22 cellular contexts compared by ENCODE assay signal in genomic region chr10:61138728-61139127, GRCh38.
"Had no signal": no experiment of that assay in that cellular context is flagged by ENCODE, and none has a peak within 500 bp of the region (broad histone marks: within the 10 kb centered on the region; RNA-seq: fewer than 3 reads in every experiment).

No MANE protein-coding gene starts in this region.

- H3K4me2 ChIP-seq: neural progenitor cell had no signal

- H3K9ac ChIP-seq: neural progenitor cell, parathyroid adenoma had no signal

- H3K27ac Mint-ChIP-seq: natural killer cell treated with Interleukin-12 subunit alpha and Interleukin-12 subunit beta and Interleukin-15 and Interleukin-18, amount 100 ng/mL, for 72 hours; neural progenitor cell had no signal

- H3K36me3 ChIP-seq: heart left ventricle, neural progenitor cell, prostate gland, right lobe of liver, spleen had no signal

- H3K79me2 ChIP-seq: parathyroid adenoma had no signal

- H3K27me3 ChIP-seq: heart left ventricle, neural progenitor cell, right lobe of liver, spleen had no signal

- ATAC-seq: left colon; left ventricle myocardium superior; mucosa of descending colon; natural killer cell treated with Interleukin-12 subunit alpha and Interleukin-12 subunit beta and Interleukin-15 and Interleukin-18, amount 100 ng/mL, for 72 hours had no signal

- H3K9me3 ChIP-seq: mucosa of descending colon, prostate gland, right lobe of liver had no signal

- DNase-seq: effector CD4-positive, alpha-beta T cell; endodermal cell; erythroblast; heart left ventricle; hippocampal formation; left colon; left ventricle myocardium superior; mucosa of descending colon; occipital lobe; right lobe of liver; spleen; stimulated activated CD4-positive, alpha-beta T cell treated with anti-CD3 and anti-CD28 coated beads, Interleukin-15, amount 100 ng/mL, for 24 hours; stimulated activated CD4-positive, alpha-beta T cell treated with anti-CD3 and anti-CD28 coated beads, Interleukin-1b, Interleukin-23, amount 100 ng/mL, for 48 hours; stimulated activated CD4-positive, alpha-beta T cell treated with anti-CD3 and anti-CD28 coated beads, Interleukin-4, amount 100 ng/mL, for 4 hours; stimulated activated naive CD4-positive, alpha-beta T cell; trophoblast cell had no signal

- H3K9me3 Mint-ChIP-seq: natural killer cell treated with Interleukin-12 subunit alpha and Interleukin-12 subunit beta and Interleukin-15 and Interleukin-18, amount 100 ng/mL, for 72 hours had no signal

- H3K4me1 ChIP-seq: neural progenitor cell, parathyroid adenoma, prostate gland, right lobe of liver had no signal

- H3K27ac ChIP-seq: coronary artery, heart left ventricle, neural progenitor cell, parathyroid adenoma, prostate gland, right lobe of liver, spleen had no signal

- H3K4me3 Mint-ChIP-seq: endodermal cell; natural killer cell treated with Interleukin-12 subunit alpha and Interleukin-12 subunit beta and Interleukin-15 and Interleukin-18, amount 100 ng/mL, for 72 hours; neural progenitor cell had no signal

- H2AFZ ChIP-seq: parathyroid adenoma had no signal

- H3K4me3 ChIP-seq: coronary artery, heart left ventricle, lung, mucosa of descending colon, neural progenitor cell, prostate gland, right lobe of liver, spleen had no signal

- H3K4me1 Mint-ChIP-seq: neural progenitor cell had no signal

- H3K36me3 Mint-ChIP-seq: natural killer cell treated with Interleukin-12 subunit alpha and Interleukin-12 subunit beta and Interleukin-15 and Interleukin-18, amount 100 ng/mL, for 72 hours; neural progenitor cell had no signal
